In genomic region chr15:66833803-66834202, GRCh38 we compare ENCODE assay signal across 18 cellular contexts.
DNase-seq lines count a peak whose midpoint lies in the region; ATAC-seq and TF ChIP-seq lines count a peak whose summit lies in the region.
"Had no signal": no experiment of that assay in that cellular context is flagged by ENCODE, and none has a peak within 500 bp of the region (broad histone marks: within the 10 kb centered on the region; RNA-seq: fewer than 3 reads in every experiment).

No MANE protein-coding gene starts in this region.

- H3K9me3 Mint-ChIP-seq in type B pancreatic cell = no peaks in the 10 kb centered on the region
- H3K9me3 Mint-ChIP-seq in immature natural killer cell = no peaks in the 10 kb centered on the region

- H3K4me1 ChIP-seq in RWPE2 (ENCODE audit: insufficient read depth, poor library complexity, severe bottlenecking) (peaks cover 20% of the 10 kb centered on the region), gastroesophageal sphincter (no peaks in the 10 kb centered on the region)

- no peak overlapping the region for H3K4me3 Mint-ChIP-seq in type B pancreatic cell
- H3K4me3 Mint-ChIP-seq in immature natural killer cell = no peak overlapping the region

- H3K4me1 Mint-ChIP-seq in type B pancreatic cell (ENCODE audit: unreplicated experiment) (peaks cover 15% of the 10 kb centered on the region), immature natural killer cell (no peaks in the 10 kb centered on the region)

- TF ChIP-seq CTCF in RWPE2 (IDR thresholded peaks at IDR 0.05; ENCODE audit: poor library complexity, severe bottlenecking) = no peak
- TF ChIP-seq CTCF in type B pancreatic cell (conservative IDR thresholded peaks at IDR 0.05) = no peak
- no peak for TF ChIP-seq CTCF in gastroesophageal sphincter (IDR thresholded peaks at IDR 0.05)

- TF ChIP-seq EP300 in gastroesophageal sphincter (IDR thresholded peaks at IDR 0.05) = no peak

- H3K27ac ChIP-seq in RWPE2 (ENCODE audit: poor library complexity, severe bottlenecking) = no peak overlapping the region
- no peak overlapping the region for H3K27ac ChIP-seq in gastroesophageal sphincter
- H3K27ac ChIP-seq: 22Rv1 had no signal

- TF ChIP-seq POLR2A in gastroesophageal sphincter (IDR thresholded peaks at IDR 0.05) = no peak

- WGBS in gastroesophageal sphincter (ENCODE audit: low coverage in 1 of 2), 2 donors = 96 to 97% methylated on average over 3 to 5 of the region's 5 CpGs

- H3K9me3 ChIP-seq in RWPE2 (ENCODE audit: severe bottlenecking) = no peaks in the 10 kb centered on the region
- no peaks in the 10 kb centered on the region for H3K9me3 ChIP-seq in gastroesophageal sphincter

- H3K27ac Mint-ChIP-seq in type B pancreatic cell (peak overlapping the region; percentile 84), immature natural killer cell (no peak overlapping the region)

- peak; percentile 12 for DNase-seq in activated effector memory CD4-positive, alpha-beta T cell treated with anti-CD3 and anti-CD28 coated beads, Interleukin-2, amount 50 U/mL, for 16 hours
- no peak for DNase-seq in activated effector memory CD4-positive, alpha-beta T cell treated with Interleukin-2 at 50 U/mL for 16 hours
- DNase-seq in RWPE2 (ENCODE audit: low spot score) (peak; percentile 7), islet precursor cell (peak; percentile 51), type B pancreatic cell (ENCODE audit: extremely low spot score, unreplicated experiment) (no peak), immature natural killer cell (no peak)
- DNase-seq: DND-41, GDM1, MG63, NCI-H1092, NCI-H146, NCI-H2081, NCI-H524, SHP77 treated with DMSO at 0.1 percent for 48 hours had no signal

- no peaks in the 10 kb centered on the region for H3K27me3 Mint-ChIP-seq in type B pancreatic cell
- peaks cover 2 to 4% (median 2%) of the 10 kb centered on the region in 3 donors for H3K27me3 Mint-ChIP-seq in immature natural killer cell (ENCODE audit: low read depth in 3 of 3)

- no peaks in the 10 kb centered on the region for H3K27me3 ChIP-seq in RWPE2 (ENCODE audit: insufficient read depth, poor library complexity, severe bottlenecking)
- H3K27me3 ChIP-seq in gastroesophageal sphincter = no peaks in the 10 kb centered on the region
- H3K27me3 ChIP-seq: MG63 had no signal

- H3K36me3 Mint-ChIP-seq in type B pancreatic cell (no peaks in the 10 kb centered on the region), immature natural killer cell (no peaks in the 10 kb centered on the region)

- no peaks in the 10 kb centered on the region for H3K36me3 ChIP-seq in RWPE2 (ENCODE audit: low read depth)
- no peaks in the 10 kb centered on the region for H3K36me3 ChIP-seq in gastroesophageal sphincter
- H3K36me3 ChIP-seq: MG63 had no signal

- H3K4me3 ChIP-seq in RWPE2 (ENCODE audit: severe bottlenecking) (no peak overlapping the region), gastroesophageal sphincter (no peak overlapping the region)
- H3K4me3 ChIP-seq: GM12878, MG63 had no signal

- ATAC-seq in RWPE2 (ENCODE audit: low read depth) (no peak), HG03565 (IDR thresholded peaks at IDR 0.05; ENCODE audit: unreplicated experiment) (no peak), gastroesophageal sphincter (no peak)

Comparison
In these comparisons a context has a peak if more than half of its experiments do, and no peak if none do; other contexts are left out.
1. DNase-seq: peak in activated effector memory CD4-positive, alpha-beta T cell treated with anti-CD3 and anti-CD28 coated beads, Interleukin-2, amount 50 U/mL, for 16 hours (single experiment), RWPE2 (single experiment) and islet precursor cell (single experiment); none in activated effector memory CD4-positive, alpha-beta T cell treated with Interleukin-2 at 50 U/mL for 16 hours (single experiment), type B pancreatic cell (single experiment) and immature natural killer cell (0 of 3).